In the genomic region with DNA sequence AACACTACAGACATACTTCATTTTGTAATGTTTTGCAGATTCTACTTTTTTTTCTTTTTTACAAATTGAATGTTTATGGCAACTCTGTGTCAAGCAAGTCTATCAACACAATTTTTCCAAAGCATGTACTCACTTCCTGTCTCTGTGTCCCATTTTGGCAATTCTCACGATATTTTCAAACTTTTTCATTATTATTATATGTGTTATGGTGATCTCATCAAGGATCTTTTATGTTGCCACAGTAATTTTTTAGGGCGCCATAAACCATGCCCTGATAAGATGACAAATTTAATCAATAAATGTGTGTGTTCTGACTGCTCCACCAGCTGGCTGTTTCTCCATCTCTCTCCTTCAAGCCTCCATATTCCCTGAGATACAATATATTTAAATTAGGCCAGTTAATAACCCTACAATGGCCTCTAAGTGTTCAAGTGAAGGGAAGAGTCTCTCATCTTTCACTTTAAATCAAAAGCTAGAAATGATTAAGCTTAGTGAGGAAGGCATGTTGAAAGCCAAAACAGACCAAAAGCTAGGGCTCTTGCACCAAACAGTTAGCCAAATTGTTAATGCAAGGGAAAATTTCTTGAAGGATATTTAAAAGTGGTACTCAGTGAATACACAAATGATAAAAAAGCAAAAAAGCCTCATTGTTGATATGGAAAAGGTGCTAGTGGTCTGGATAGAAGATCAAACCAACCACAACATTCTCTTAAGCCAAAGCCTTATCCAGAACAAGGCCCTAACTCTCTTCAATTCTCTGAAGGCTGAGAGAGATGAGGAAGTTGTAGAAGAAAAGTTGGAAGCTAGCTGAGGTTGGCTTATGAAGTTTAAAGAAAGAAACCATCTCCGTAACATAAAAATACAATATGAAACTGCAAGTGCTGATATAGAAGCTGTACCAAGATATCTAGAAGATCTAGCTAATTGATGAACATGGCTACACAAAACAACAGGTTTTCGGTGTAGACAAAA, we compare ENCODE assay signal across 15 cellular contexts.
"Had no signal": no experiment of that assay in that cellular context is flagged by ENCODE, and none has a peak within 500 bp of the region (broad histone marks: within the 10 kb centered on the region; RNA-seq: fewer than 3 reads in every experiment).

No MANE protein-coding gene starts in this region.

- ATAC-seq: stimulated activated naive CD8-positive, alpha-beta T cell treated with anti-CD3 and anti-CD28 coated beads, Interleukin-15, amount 100 ng/mL, for 72 hours; WTC11 had no signal

- H3K27ac ChIP-seq: ascending aorta, esophagus muscularis mucosa, sigmoid colon, SJCRH30, testis had no signal

- H3K4me1 ChIP-seq: ascending aorta, esophagus muscularis mucosa, sigmoid colon, SJCRH30, testis had no signal

- H3K36me3 Mint-ChIP-seq: WTC11 had no signal

- H3K4me1 Mint-ChIP-seq: neural crest cell, WTC11 had no signal

- H3K9me3 ChIP-seq: ascending aorta, esophagus muscularis mucosa, sigmoid colon, SJCRH30, testis had no signal

- H3K4me3 Mint-ChIP-seq: neural crest cell, WTC11 had no signal

- H3K27me3 Mint-ChIP-seq: stimulated activated naive CD8-positive, alpha-beta T cell treated with anti-CD3 and anti-CD28 coated beads, Interleukin-15, amount 100 ng/mL, for 72 hours had no signal

- H3K27me3 ChIP-seq: ascending aorta, esophagus muscularis mucosa, sigmoid colon, SJCRH30, testis had no signal

- DNase-seq: activated CD8-positive, alpha-beta memory T cell treated with anti-CD3 and anti-CD28 coated beads for 24 hours; activated T-cell treated with anti-CD3 and anti-CD28 coated beads, Interleukin-2, amount 50 U/mL, for 1 hour; hypothalamus; kidney glomerular epithelial cell; mesendoderm; sigmoid colon; SJCRH30; stimulated activated CD4-positive, alpha-beta T cell treated with anti-CD3 and anti-CD28 coated beads, Interleukin-2, amount 100 ng/mL, for 48 hours; stimulated activated naive CD8-positive, alpha-beta T cell treated with anti-CD3 and anti-CD28 coated beads, Interleukin-15, amount 100 ng/mL, for 72 hours; SW 1271; testis had no signal

- H3K4me3 ChIP-seq: ascending aorta, esophagus muscularis mucosa, sigmoid colon, SJCRH30, testis had no signal

- H3K27ac Mint-ChIP-seq: WTC11 had no signal

- H3K36me3 ChIP-seq: ascending aorta, esophagus muscularis mucosa, sigmoid colon, SJCRH30 had no signal
